In genomic region chr3:134600685-134601502, GRCh38 we compare ENCODE assay signal across 8 cellular contexts. TPM values are rescaled to one million over a fixed set of nuclear protein-coding genes. Genes with fewer than 3 reads are reported as not detected.
DNase-seq lines count a peak whose midpoint lies in the region; ATAC-seq and TF ChIP-seq lines count a peak whose summit lies in the region.

No MANE protein-coding gene starts in this region.

- TF ChIP-seq POLR2A in esophagus squamous epithelium (IDR thresholded peaks at IDR 0.05): no peak

- H3K4me1 Mint-ChIP-seq in natural killer cell: peaks cover 0 to 10% of the 10 kb centered on the region in 2 donors

- H3K36me3 ChIP-seq in BE2C: no peaks in the 10 kb centered on the region
- H3K36me3 ChIP-seq in esophagus squamous epithelium: no peaks in the 10 kb centered on the region

- ATAC-seq in GM19043 (IDR thresholded peaks at IDR 0.05; ENCODE audit: low read depth, unreplicated experiment) (peak; percentile 69), natural killer cell (peak; percentile 75 to 90 (median 76))

- H3K4me1 ChIP-seq in BE2C: peaks cover 16% of the 10 kb centered on the region
- H3K4me1 ChIP-seq in esophagus squamous epithelium: peaks cover 3 to 35% (median 9%) of the 10 kb centered on the region in 3 donors

- no peak overlapping the region for H3K4me3 Mint-ChIP-seq in natural killer cell

- no peak overlapping the region for H3K27ac Mint-ChIP-seq in natural killer cell

- TF ChIP-seq CTCF in BE2C (IDR thresholded peaks at IDR 0.05; ENCODE audit: low read depth, low read length): peak; percentile 93
- peak; percentile 78 for TF ChIP-seq CTCF in HL-60 (IDR thresholded peaks at IDR 0.05; ENCODE audit: insufficient read depth, low read length)
- TF ChIP-seq CTCF in esophagus squamous epithelium (IDR thresholded peaks at IDR 0.05): peak; percentile 66 to 95 (median 88)
- peak; percentile 87 for TF ChIP-seq CTCF in natural killer cell (IDR thresholded peaks at IDR 0.05)

- no peaks in the 10 kb centered on the region for H3K27me3 ChIP-seq in BE2C
- no peaks in the 10 kb centered on the region for H3K27me3 ChIP-seq in HL-60 (ENCODE audit: insufficient read depth, poor library complexity, severe bottlenecking)
- H3K27me3 ChIP-seq in esophagus squamous epithelium: peaks cover 0 to 28% (median 0%) of the 10 kb centered on the region in 4 donors

- intact Hi-C loops in esophagus squamous epithelium (cut with DNase I) (loop anchor here (10.0 kb wide), 1 partner anchor 154 kb away; no protein-coding TSS in a partner anchor), natural killer cell (cut with micrococcal nuclease) (loop anchor here (5.0 kb wide), 1 partner anchor 1441 kb away; no protein-coding TSS in a partner anchor)

- 13 to 15% methylated on average over 26 to 29 of the region's 32 CpGs for whole genome bisulfite sequencing in esophagus squamous epithelium, 2 donors

- H3K4me3 ChIP-seq in BE2C (ENCODE audit: low read depth, low read length) (peak overlapping the region; percentile 46), HL-60 (replicated peaks; ENCODE audit: insufficient read depth, low read length) (no peak overlapping the region), esophagus squamous epithelium (peak overlapping the region in 1 of 4 donors; percentile 36)

- no peaks in the 10 kb centered on the region for H3K36me3 Mint-ChIP-seq in natural killer cell

- H3K27ac ChIP-seq in HL-60 (replicated peaks) (no peak overlapping the region), esophagus squamous epithelium (no peak overlapping the region)

- no peaks in the 10 kb centered on the region for H3K9me3 Mint-ChIP-seq in natural killer cell

- no peaks in the 10 kb centered on the region for H3K9me3 ChIP-seq in BE2C
- no peaks in the 10 kb centered on the region for H3K9me3 ChIP-seq in esophagus squamous epithelium

- peak; percentile 81 for DNase-seq in BE2C
- DNase-seq in HL-60 (ENCODE audit: low read depth in 1 of 2, low spot score in 1 of 2): peak; percentile 45 to 80
- peak; percentile 79 for DNase-seq in NOMO-1 treated with DMSO at 0.1 percent for 48 hours (lab: John Stamatoyannopoulos, UW; ENCODE audit: unreplicated experiment)
- DNase-seq in activated T-cell treated with anti-CD3 and anti-CD28 coated beads for 1 hour (ENCODE audit: low read depth): peak; percentile 41
- no peak for DNase-seq in esophagus squamous epithelium (lab: John Stamatoyannopoulos, UW)
- peak; percentile 42 for DNase-seq in natural killer cell
- peak; percentile 43 for DNase-seq in stromal cell of bone marrow (ENCODE audit: low read depth)

- peaks cover 0 to 4% of the 10 kb centered on the region in 2 donors for H3K27me3 Mint-ChIP-seq in natural killer cell (ENCODE audit: low read depth in 2 of 2)

RNA-seq across cellular contexts. Expression of gene KY, which starts 49.9 kb away (rescaled TPM):
- polyA plus RNA-seq in BE2C (2012; ENCODE audit: insufficient read depth, insufficient read length, low read depth): not detected
- total RNA-seq in esophagus squamous epithelium (1 to 10 TPM in 1 of 4 donors, under 1 TPM in 1, not detected in 2; 0.19 to 1.2 TPM), natural killer cell (under 1 TPM in 1 of 3 donors, not detected in 2; 0.15 TPM)
